Comparison of ENCODE assay signal across 11 cellular contexts in genomic region chr22:20471126-20471833, GRCh38.
"Had no signal": no experiment of that assay in that cellular context is flagged by ENCODE, and none has a peak within 500 bp of the region (broad histone marks: within the 10 kb centered on the region; RNA-seq: fewer than 3 reads in every experiment).

No MANE protein-coding gene starts in this region.

- H3K27me3 ChIP-seq: esophagus squamous epithelium, gastroesophageal sphincter had no signal

- H3K27ac ChIP-seq: esophagus squamous epithelium, gastroesophageal sphincter had no signal

- H3K9me3 Mint-ChIP-seq: naive thymus-derived CD4-positive, alpha-beta T cell had no signal

- H3K9me3 ChIP-seq: esophagus squamous epithelium, gastroesophageal sphincter had no signal

- ATAC-seq: gastroesophageal sphincter; naive thymus-derived CD4-positive, alpha-beta T cell; sciatic nerve had no signal

- H3K4me3 Mint-ChIP-seq: naive thymus-derived CD4-positive, alpha-beta T cell had no signal

- H3K4me3 ChIP-seq: esophagus squamous epithelium, gastroesophageal sphincter had no signal

- H3K27me3 Mint-ChIP-seq: naive thymus-derived CD4-positive, alpha-beta T cell had no signal

- DNase-seq: effector memory CD4-positive, alpha-beta T cell; esophagus squamous epithelium; foreskin fibroblast; glutamatergic neuron; kidney glomerular epithelial cell; naive thymus-derived CD4-positive, alpha-beta T cell; stimulated activated CD4-positive, alpha-beta T cell treated with anti-CD3 and anti-CD28 coated beads, Interleukin-2, amount 100 ng/mL, for 24 hours; stimulated activated CD4-positive, alpha-beta T cell treated with anti-CD3 and anti-CD28 coated beads, Interleukin-4, amount 100 ng/mL, for 4 hours; stimulated activated naive CD4-positive, alpha-beta T cell treated with Interleukin-2 at 50 U/mL for 16 hours had no signal
